In the genomic region with DNA sequence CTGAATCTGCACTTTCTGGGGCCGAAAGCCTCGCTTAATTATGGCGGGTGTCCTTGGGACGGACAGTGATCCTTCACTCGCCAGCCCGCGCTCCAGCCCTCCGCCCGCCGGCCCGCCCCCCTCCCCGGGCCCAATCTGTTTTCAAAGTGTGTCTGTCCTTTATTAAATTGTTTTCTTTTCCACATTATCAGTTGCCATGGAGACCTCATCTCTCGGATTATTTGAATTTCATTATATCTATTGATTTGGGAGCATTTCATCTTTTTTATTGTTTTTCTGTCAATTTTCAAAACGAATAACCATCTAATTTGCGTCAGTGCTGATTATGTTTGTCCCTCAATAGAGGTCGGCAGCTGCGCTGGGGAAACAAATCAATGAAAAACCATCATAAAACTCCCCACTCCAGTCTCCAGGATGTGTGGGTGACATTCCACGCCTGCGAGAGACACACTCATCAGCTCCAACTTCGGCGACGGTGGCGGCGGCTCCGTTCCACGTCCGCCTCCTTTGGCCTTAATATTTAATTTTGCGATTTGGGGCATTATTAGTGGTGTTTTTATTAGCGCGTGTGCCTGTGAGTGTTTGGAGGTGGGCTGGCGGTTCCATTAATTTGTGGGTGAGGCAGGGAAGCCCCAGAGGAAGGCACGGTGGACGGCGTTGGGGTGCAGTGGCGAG, we compare ENCODE assay signal across 2 cellular contexts.
TF ChIP-seq lines count a peak whose summit lies in the region.

No MANE protein-coding gene starts in this region.

TF ChIP-seq in GM23338, 12 proteins besides CTCF, POLR2A, EP300 and RAD21 (continues in another document):
- TF ChIP-seq EZH2 (IDR thresholded peaks at IDR 0.05; ENCODE audit: low read depth, unreplicated experiment) (no peak), CREB1 (CRISPR knock-in tag; IDR thresholded peaks at IDR 0.05; ENCODE audit: low read depth) (no peak), JUNB (IDR thresholded peaks at IDR 0.05; ENCODE audit: unreplicated experiment) (no peak), ZNF331 (CRISPR knock-in tag; IDR thresholded peaks at IDR 0.05; ENCODE audit: low read depth) (no peak), STAT1 (IDR thresholded peaks at IDR 0.05; ENCODE audit: unreplicated experiment) (no peak), POLR2AphosphoS5 (IDR thresholded peaks at IDR 0.05; ENCODE audit: low read depth) (no peak), EZH2phosphoT487 (IDR thresholded peaks at IDR 0.05; ENCODE audit: unreplicated experiment) (no peak), NANOG (IDR thresholded peaks at IDR 0.05; ENCODE audit: borderline replicate concordance) (no peak), ZNF114 (CRISPR knock-in tag; IDR thresholded peaks at IDR 0.05) (no peak)
- TF ChIP-seq, protein P1, sequence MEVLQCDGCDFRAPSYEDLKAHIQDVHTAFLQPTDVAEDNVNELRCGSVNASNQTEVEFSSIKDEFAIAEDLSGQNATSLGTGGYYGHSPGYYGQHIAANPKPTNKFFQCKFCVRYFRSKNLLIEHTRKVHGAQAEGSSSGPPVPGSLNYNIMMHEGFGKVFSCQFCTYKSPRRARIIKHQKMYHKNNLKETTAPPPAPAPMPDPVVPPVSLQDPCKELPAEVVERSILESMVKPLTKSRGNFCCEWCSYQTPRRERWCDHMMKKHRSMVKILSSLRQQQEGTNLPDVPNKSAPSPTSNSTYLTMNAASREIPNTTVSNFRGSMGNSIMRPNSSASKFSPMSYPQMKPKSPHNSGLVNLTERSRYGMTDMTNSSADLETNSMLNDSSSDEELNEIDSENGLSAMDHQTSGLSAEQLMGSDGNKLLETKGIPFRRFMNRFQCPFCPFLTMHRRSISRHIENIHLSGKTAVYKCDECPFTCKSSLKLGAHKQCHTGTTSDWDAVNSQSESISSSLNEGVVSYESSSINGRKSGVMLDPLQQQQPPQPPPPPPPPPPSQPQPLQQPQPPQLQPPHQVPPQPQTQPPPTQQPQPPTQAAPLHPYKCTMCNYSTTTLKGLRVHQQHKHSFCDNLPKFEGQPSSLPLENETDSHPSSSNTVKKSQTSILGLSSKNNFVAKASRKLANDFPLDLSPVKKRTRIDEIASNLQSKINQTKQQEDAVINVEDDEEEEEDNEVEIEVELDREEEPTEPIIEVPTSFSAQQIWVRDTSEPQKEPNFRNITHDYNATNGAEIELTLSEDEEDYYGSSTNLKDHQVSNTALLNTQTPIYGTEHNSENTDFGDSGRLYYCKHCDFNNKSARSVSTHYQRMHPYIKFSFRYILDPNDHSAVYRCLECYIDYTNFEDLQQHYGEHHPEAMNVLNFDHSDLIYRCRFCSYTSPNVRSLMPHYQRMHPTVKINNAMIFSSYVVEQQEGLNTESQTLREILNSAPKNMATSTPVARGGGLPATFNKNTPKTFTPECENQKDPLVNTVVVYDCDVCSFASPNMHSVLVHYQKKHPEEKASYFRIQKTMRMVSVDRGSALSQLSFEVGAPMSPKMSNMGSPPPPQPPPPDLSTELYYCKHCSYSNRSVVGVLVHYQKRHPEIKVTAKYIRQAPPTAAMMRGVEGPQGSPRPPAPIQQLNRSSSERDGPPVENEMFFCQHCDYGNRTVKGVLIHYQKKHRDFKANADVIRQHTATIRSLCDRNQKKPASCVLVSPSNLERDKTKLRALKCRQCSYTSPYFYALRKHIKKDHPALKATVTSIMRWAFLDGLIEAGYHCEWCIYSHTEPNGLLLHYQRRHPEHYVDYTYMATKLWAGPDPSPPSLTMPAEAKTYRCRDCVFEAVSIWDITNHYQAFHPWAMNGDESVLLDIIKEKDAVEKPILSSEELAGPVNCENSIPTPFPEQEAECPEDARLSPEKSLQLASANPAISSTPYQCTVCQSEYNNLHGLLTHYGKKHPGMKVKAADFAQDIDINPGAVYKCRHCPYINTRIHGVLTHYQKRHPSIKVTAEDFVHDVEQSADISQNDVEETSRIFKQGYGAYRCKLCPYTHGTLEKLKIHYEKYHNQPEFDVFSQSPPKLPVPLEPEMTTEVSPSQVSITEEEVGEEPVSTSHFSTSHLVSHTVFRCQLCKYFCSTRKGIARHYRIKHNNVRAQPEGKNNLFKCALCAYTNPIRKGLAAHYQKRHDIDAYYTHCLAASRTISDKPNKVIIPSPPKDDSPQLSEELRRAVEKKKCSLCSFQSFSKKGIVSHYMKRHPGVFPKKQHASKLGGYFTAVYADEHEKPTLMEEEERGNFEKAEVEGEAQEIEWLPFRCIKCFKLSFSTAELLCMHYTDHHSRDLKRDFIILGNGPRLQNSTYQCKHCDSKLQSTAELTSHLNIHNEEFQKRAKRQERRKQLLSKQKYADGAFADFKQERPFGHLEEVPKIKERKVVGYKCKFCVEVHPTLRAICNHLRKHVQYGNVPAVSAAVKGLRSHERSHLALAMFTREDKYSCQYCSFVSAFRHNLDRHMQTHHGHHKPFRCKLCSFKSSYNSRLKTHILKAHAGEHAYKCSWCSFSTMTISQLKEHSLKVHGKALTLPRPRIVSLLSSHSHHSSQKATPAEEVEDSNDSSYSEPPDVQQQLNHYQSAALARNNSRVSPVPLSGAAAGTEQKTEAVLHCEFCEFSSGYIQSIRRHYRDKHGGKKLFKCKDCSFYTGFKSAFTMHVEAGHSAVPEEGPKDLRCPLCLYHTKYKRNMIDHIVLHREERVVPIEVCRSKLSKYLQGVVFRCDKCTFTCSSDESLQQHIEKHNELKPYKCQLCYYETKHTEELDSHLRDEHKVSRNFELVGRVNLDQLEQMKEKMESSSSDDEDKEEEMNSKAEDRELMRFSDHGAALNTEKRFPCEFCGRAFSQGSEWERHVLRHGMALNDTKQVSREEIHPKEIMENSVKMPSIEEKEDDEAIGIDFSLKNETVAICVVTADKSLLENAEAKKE (CRISPR knock-in tag; IDR thresholded peaks at IDR 0.05): no peak
- TF ChIP-seq, protein P2, sequence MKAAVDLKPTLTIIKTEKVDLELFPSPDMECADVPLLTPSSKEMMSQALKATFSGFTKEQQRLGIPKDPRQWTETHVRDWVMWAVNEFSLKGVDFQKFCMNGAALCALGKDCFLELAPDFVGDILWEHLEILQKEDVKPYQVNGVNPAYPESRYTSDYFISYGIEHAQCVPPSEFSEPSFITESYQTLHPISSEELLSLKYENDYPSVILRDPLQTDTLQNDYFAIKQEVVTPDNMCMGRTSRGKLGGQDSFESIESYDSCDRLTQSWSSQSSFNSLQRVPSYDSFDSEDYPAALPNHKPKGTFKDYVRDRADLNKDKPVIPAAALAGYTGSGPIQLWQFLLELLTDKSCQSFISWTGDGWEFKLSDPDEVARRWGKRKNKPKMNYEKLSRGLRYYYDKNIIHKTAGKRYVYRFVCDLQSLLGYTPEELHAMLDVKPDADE (IDR thresholded peaks at IDR 0.05): no peak

TF ChIP-seq in IMR-90, 13 proteins besides CTCF, POLR2A, EP300 and RAD21:
- no peak for TF ChIP-seq NFE2L2 (IDR thresholded peaks at IDR 0.05; ENCODE audit: low read depth, low read length)
- TF ChIP-seq, protein P3, sequence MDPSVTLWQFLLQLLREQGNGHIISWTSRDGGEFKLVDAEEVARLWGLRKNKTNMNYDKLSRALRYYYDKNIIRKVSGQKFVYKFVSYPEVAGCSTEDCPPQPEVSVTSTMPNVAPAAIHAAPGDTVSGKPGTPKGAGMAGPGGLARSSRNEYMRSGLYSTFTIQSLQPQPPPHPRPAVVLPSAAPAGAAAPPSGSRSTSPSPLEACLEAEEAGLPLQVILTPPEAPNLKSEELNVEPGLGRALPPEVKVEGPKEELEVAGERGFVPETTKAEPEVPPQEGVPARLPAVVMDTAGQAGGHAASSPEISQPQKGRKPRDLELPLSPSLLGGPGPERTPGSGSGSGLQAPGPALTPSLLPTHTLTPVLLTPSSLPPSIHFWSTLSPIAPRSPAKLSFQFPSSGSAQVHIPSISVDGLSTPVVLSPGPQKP (IDR thresholded peaks at IDR 0.05; ENCODE audit: borderline replicate concordance, low read depth, low read length): no peak
- TF ChIP-seq RCOR1 (IDR thresholded peaks at IDR 0.05; ENCODE audit: insufficient replicate concordance, low read length): no peak
- TF ChIP-seq RFX5 (IDR thresholded peaks at IDR 0.05; ENCODE audit: low read depth, low read length): no peak
- no peak for TF ChIP-seq MAZ (IDR thresholded peaks at IDR 0.05; ENCODE audit: borderline replicate concordance, low read depth, low read length)
- no peak for TF ChIP-seq FOS (IDR thresholded peaks at IDR 0.05; ENCODE audit: low read depth, low read length)
- no peak for TF ChIP-seq CHD1 (IDR thresholded peaks at IDR 0.05; ENCODE audit: low read depth, low read length)
- TF ChIP-seq CEBPB (IDR thresholded peaks at IDR 0.05; ENCODE audit: low read depth, low read length): no peak
- TF ChIP-seq MXI1 (IDR thresholded peaks at IDR 0.05; ENCODE audit: borderline replicate concordance, low read depth, low read length): no peak
- no peak for TF ChIP-seq MAFK (IDR thresholded peaks at IDR 0.05; ENCODE audit: low read depth, low read length)
